8 cellular contexts compared by ENCODE assay signal in the genomic region with DNA sequence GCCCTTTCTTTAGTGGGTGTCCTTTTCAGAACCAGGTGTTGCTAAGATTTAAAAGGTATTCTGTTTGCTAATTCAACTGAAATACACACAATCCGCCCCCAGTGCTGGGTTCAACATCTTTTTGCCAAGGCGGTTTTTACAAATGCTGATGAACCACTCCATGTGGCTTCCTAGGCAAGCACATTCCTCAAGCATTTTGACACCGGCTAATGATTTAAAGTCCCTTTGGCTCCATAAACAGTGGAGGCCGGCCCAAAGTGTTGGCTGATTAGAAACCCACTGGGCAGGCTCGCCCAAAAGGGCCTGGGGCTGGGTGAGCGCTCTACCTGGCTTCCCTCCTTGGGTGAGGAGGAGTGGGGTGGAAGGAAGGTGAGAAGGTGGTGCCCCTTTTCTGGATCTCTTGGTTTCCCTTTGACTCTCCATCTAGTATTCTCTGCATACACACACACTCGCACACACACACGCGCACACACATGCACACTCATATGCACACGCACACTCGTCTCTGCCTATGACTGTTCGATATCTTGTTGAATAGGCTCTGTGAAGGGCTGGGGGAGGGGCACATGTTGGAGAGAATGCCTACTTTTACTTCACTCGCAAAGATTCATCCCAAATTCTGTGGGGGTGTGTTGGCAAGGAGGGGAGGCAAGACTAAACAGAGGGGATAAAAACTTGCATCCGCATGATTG.
DNase-seq lines count a peak whose midpoint lies in the region; ATAC-seq and TF ChIP-seq lines count a peak whose summit lies in the region.

No MANE protein-coding gene starts in this region.

- in situ Hi-C loops in G401 (cut with HindIII; ENCODE audit: low sequenced_read_pairs): no loop called here

- H3K9me3 ChIP-seq in heart left ventricle: no peaks in the 10 kb centered on the region

- no peak for TF ChIP-seq POLR2A in heart left ventricle (IDR thresholded peaks at IDR 0.05)

- intact Hi-C loops in heart left ventricle (cut with DNase I): loop anchor here (1.0 to 10.0 kb wide), 16 partner anchors 53 to 293 kb away; a partner anchor contains a TSS

- H3K27me3 ChIP-seq in heart left ventricle (no peaks in the 10 kb centered on the region), rectal smooth muscle tissue (ENCODE audit: control insufficient read depth, insufficient read depth, low read length) (no peaks in the 10 kb centered on the region)

- H3K27ac ChIP-seq in heart left ventricle (peak overlapping the region in 3 of 12 donors; percentile 25 to 68 (median 57)), rectal smooth muscle tissue (ENCODE audit: low read depth, low read length) (peak overlapping the region; percentile 69)

- no peak overlapping the region for H3K9ac ChIP-seq in rectal smooth muscle tissue (ENCODE audit: low read length)

- H3K4me1 ChIP-seq in heart left ventricle (peaks cover 0 to 15% (median 6%) of the 10 kb centered on the region in 12 donors), rectal smooth muscle tissue (ENCODE audit: control insufficient read depth, insufficient read depth, low read length) (no peaks in the 10 kb centered on the region)

- H3K4me3 ChIP-seq in heart left ventricle (peak overlapping the region in 11 of 12 donors; percentile 4 to 66 (median 54)), rectal smooth muscle tissue (ENCODE audit: low read length) (peak overlapping the region; percentile 74)

- no peak for TF ChIP-seq CTCF in heart left ventricle (IDR thresholded peaks at IDR 0.05)

- H3K36me3 ChIP-seq in heart left ventricle: no peaks in the 10 kb centered on the region
- H3K36me3 ChIP-seq in rectal smooth muscle tissue (ENCODE audit: control insufficient read depth, insufficient read depth, low read length): no peaks in the 10 kb centered on the region

- WGBS in heart left ventricle, 4 donors: 61 to 70% (median 66%) methylated on average over 14 of the region's 14 CpGs

- peak; percentile 3 for DNase-seq in G401 (ENCODE audit: low spot score)
- DNase-seq in activated CD4-positive, alpha-beta T cell treated with anti-CD3 and anti-CD28 coated beads, Interleukin-2, amount 50 U/mL, for 1 hour: peak; percentile 6
- no peak for DNase-seq in heart left ventricle
- DNase-seq in NCI-H524 treated with DMSO at 0.1 percent for 48 hours (lab: John Stamatoyannopoulos, UW): no peak
- DNase-seq in NCI-H187 (lab: John Stamatoyannopoulos, UW): no peak
- no peak for DNase-seq in activated gamma-delta T cell (lab: John Stamatoyannopoulos, UW)

- ATAC-seq in heart left ventricle (peak in 3 of 4 donors; percentile 10 to 20 (median 19)), HG03439 (IDR thresholded peaks at IDR 0.05; ENCODE audit: unreplicated experiment) (no peak)

Comparison
In these comparisons a context has a peak if more than half of its experiments do, and no peak if none do; other contexts are left out.
1. DNase-seq: peak in G401 (single experiment) and activated CD4-positive, alpha-beta T cell treated with anti-CD3 and anti-CD28 coated beads, Interleukin-2, amount 50 U/mL, for 1 hour (single experiment); none in heart left ventricle (0 of 5), NCI-H524 treated with DMSO at 0.1 percent for 48 hours (single experiment), NCI-H187 (0 of 2) and activated gamma-delta T cell (single experiment).